8 cellular contexts compared by ENCODE assay signal in the genomic region with DNA sequence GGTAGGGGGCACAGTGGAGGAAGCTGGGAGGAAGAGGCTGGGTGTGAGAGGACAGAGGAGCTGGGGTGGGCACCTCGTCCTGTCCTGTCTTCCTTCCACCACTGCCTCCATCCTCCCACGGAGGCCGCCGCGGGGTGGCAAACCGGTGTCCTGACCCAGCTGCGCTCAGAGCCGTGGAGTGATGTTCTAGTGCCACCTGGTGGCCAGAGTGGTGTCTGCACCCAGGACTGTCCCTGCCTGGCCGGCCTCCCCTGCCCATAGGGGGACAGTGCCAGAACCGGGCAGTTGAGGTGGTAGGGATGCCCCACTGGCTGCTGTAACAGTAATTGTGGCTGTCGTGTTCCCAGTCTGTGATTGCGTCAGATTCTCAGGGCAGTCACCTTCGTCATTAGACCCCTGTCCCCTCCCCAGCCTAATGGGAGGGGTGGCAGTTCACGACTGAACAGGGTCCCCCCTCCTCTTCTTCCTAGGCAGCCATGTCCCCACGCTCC. TPM values are rescaled to one million over a fixed set of nuclear protein-coding genes. Genes with fewer than 3 reads are reported as not detected.
DNase-seq lines count a peak whose midpoint lies in the region; ATAC-seq and TF ChIP-seq lines count a peak whose summit lies in the region.

No MANE protein-coding gene starts in this region.

- no peak overlapping the region for H3K9ac ChIP-seq in neural progenitor cell

- peak; percentile 98 for TF ChIP-seq CTCF in GM10266 (IDR thresholded peaks at IDR 0.05; ENCODE audit: control insufficient read depth, insufficient read depth, low read depth, missing control alignments)
- peak; percentile 91 for TF ChIP-seq CTCF in fibroblast of mammary gland (conservative IDR thresholded peaks at IDR 0.05; ENCODE audit: control insufficient read depth, insufficient read depth, low read depth, low read length)
- TF ChIP-seq CTCF in neural progenitor cell (IDR thresholded peaks at IDR 0.05) = peak; percentile 95

- H3K4me3 ChIP-seq in fibroblast of mammary gland (ENCODE audit: control insufficient read depth, low read depth, low read length) (no peak overlapping the region), neural progenitor cell (no peak overlapping the region)

- H3K9me3 Mint-ChIP-seq in neural progenitor cell = no peaks in the 10 kb centered on the region

- no peaks in the 10 kb centered on the region for H3K36me3 ChIP-seq in neural progenitor cell

- no peaks in the 10 kb centered on the region for H3K79me2 ChIP-seq in neural progenitor cell (ENCODE audit: low read depth)

- H3K27ac ChIP-seq in neural progenitor cell (no peak overlapping the region), substantia nigra (ENCODE audit: low read depth, low read length, poor library complexity, severe bottlenecking) (no peak overlapping the region)

- H3K4me2 ChIP-seq in neural progenitor cell = no peak overlapping the region

- in situ Hi-C loops in KBM-7 (cut with MboI; ENCODE audit: low pct_unique_long_range_greater_than_20kb, low sequenced_read_pairs) = loop anchor here (10.0 kb wide), 1 partner anchor 52 kb away; no protein-coding TSS in a partner anchor

- H3K4me1 ChIP-seq in neural progenitor cell = no peaks in the 10 kb centered on the region

- no peaks in the 10 kb centered on the region for H3K36me3 Mint-ChIP-seq in neural progenitor cell

- peaks cover 19% of the 10 kb centered on the region for H3K27me3 Mint-ChIP-seq in neural progenitor cell (ENCODE audit: insufficient read depth, low read depth)

- no peak for ATAC-seq in HG03097 (IDR thresholded peaks at IDR 0.05; ENCODE audit: low FRiP score, unreplicated experiment)

- DNase-seq in GM10266 (ENCODE audit: extremely low spot score) = peak; percentile 92
- DNase-seq in KBM-7 = peak; percentile 87
- peak; percentile 83 for DNase-seq in RKO (ENCODE audit: low spot score)
- peak; percentile 79 for DNase-seq in activated T-helper 1 cell treated with Interleukin-2 at 50 U/mL for 16 hours (ENCODE audit: low read depth)
- DNase-seq in fibroblast of mammary gland (ENCODE audit: low read depth) = peak; percentile 62
- peak; percentile 85 for DNase-seq in neural progenitor cell (ENCODE audit: low spot score)
- peak in 48 of 49 donors; percentile 38 to 90 (median 74) for DNase-seq in substantia nigra (lab: John Stamatoyannopoulos, UW)

- H4K20me1 ChIP-seq in neural progenitor cell (ENCODE audit: low read depth) = no peaks in the 10 kb centered on the region

- H2AFZ ChIP-seq in neural progenitor cell (replicated peaks) = no peak overlapping the region

- H3K27ac Mint-ChIP-seq in neural progenitor cell = no peak overlapping the region

- peaks cover 26% of the 10 kb centered on the region for H3K27me3 ChIP-seq in neural progenitor cell

- peak overlapping the region; percentile 21 for H3K4me3 Mint-ChIP-seq in neural progenitor cell

- peaks cover 4% of the 10 kb centered on the region for H3F3A ChIP-seq in neural progenitor cell (ENCODE audit: low read depth)

- peaks cover 6% of the 10 kb centered on the region for H3K4me1 Mint-ChIP-seq in neural progenitor cell

- no peaks in the 10 kb centered on the region for H3K9me3 ChIP-seq in neural progenitor cell (ENCODE audit: low read depth)

RNA-seq across cellular contexts. Expression of gene ARRDC2, which starts 11.1 kb away (rescaled TPM):
- total RNA-seq in neural progenitor cell (ENCODE audit: low replicate concordance) = 4.7 and 14.4 TPM in 2 replicates

RNA-seq across cellular contexts. Expression of gene KCNN1, which starts 30.0 kb away (rescaled TPM):
- 1.8 and 5.5 TPM in 2 replicates for total RNA-seq in neural progenitor cell (ENCODE audit: low replicate concordance)
